20 cellular contexts compared by ENCODE assay signal in the genomic region with DNA sequence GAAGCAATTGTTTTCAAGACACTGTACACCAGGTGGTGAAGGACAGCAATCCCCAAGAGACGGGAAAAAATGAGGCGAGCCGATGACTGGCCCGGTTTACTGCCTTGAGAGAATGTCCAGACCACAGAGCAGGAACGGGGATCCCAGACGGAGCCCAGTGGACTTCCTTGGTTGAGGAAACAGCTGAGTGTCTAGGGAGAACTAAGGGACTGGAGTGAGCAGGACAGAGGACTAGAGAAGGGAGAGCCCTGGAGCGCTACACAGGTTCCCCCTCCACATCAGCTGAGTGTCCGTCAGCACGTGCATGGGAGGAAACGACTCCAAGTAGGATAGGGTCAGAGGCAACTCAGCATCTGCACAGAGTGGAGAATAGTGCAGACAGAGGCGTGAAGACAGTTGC. TPM values are rescaled to one million over a fixed set of nuclear protein-coding genes. Genes with fewer than 3 reads are reported as not detected.
DNase-seq lines count a peak whose midpoint lies in the region; ATAC-seq and TF ChIP-seq lines count a peak whose summit lies in the region.
"Had no signal": no experiment of that assay in that cellular context is flagged by ENCODE, and none has a peak within 500 bp of the region (broad histone marks: within the 10 kb centered on the region; RNA-seq: fewer than 3 reads in every experiment).

No MANE protein-coding gene starts in this region.

- TF ChIP-seq CTCF in natural killer cell (IDR thresholded peaks at IDR 0.05): no peak
- no peak for TF ChIP-seq CTCF in fibroblast of mammary gland (conservative IDR thresholded peaks at IDR 0.05; ENCODE audit: control insufficient read depth, insufficient read depth, low read depth, low read length)
- no peak for TF ChIP-seq CTCF in ascending aorta (IDR thresholded peaks at IDR 0.05)

- no peak overlapping the region for H2BK12ac ChIP-seq in neuronal stem cell (ENCODE audit: low read length)

- H2AFZ ChIP-seq in neuronal stem cell (ENCODE audit: low read length): peak overlapping the region; percentile 39
- H2AFZ ChIP-seq: GM23248 had no signal

- H2BK120ac ChIP-seq in neuronal stem cell (ENCODE audit: low read depth, low read length): no peak overlapping the region

- H3K4me3 ChIP-seq in fibroblast of mammary gland (ENCODE audit: control insufficient read depth, low read depth, low read length): no peak overlapping the region
- H3K4me3 ChIP-seq in neuronal stem cell (ENCODE audit: low read length in 2 of 2): no peak overlapping the region
- H3K4me3 ChIP-seq in ascending aorta: no peak overlapping the region
- H3K4me3 ChIP-seq: esophagus muscularis mucosa, GM23248, heart left ventricle, vagina had no signal

- no peak overlapping the region for H4K91ac ChIP-seq in neuronal stem cell (ENCODE audit: low read depth, low read length, poor library complexity)

- no peak overlapping the region for H3K18ac ChIP-seq in neuronal stem cell (ENCODE audit: low read length)

- no peaks in the 10 kb centered on the region for H3K9me3 Mint-ChIP-seq in natural killer cell treated with Interleukin-12 subunit alpha and Interleukin-12 subunit beta and Interleukin-15 and Interleukin-18, amount 100 ng/mL, for 72 hours
- H3K9me3 Mint-ChIP-seq in natural killer cell: no peaks in the 10 kb centered on the region

- no peak overlapping the region for H3K4me3 Mint-ChIP-seq in natural killer cell treated with Interleukin-12 subunit alpha and Interleukin-12 subunit beta and Interleukin-15 and Interleukin-18, amount 100 ng/mL, for 72 hours
- no peak overlapping the region for H3K4me3 Mint-ChIP-seq in natural killer cell
- H3K4me3 Mint-ChIP-seq: activated CD4-positive, alpha-beta T cell treated with anti-CD3 and anti-CD28 coated beads, Interleukin-2, amount 10 ng/mL, durations not matched to agents 7 days and 5 days; activated naive CD4-positive, alpha-beta T cell treated with anti-CD3 and anti-CD28 coated beads, Interleukin-2, amount 10 ng/mL, durations not matched to agents 7 days and 5 days; stimulated activated naive CD8-positive, alpha-beta T cell treated with anti-CD3 and anti-CD28 coated beads, Interleukin-15, Interleukin-2, amounts not matched to agents 100 ng/mL and 50 ng/mL, for 24 hours had no signal

- no peak overlapping the region for H2BK15ac ChIP-seq in neuronal stem cell (ENCODE audit: low read length)

- no peak overlapping the region for H2BK5ac ChIP-seq in neuronal stem cell (ENCODE audit: low read length)

- H3K9me3 ChIP-seq in neuronal stem cell (replicated peaks in 1 of 2; ENCODE audit: control insufficient read depth in 2 of 2, insufficient read depth in 1 of 2, low read depth in 1 of 2, low read length in 2 of 2) (peaks cover 3 to 6% of the 10 kb centered on the region in 2 donors), ascending aorta (peaks cover 5 to 10% of the 10 kb centered on the region in 2 donors)

- H3K4me1 Mint-ChIP-seq in natural killer cell treated with Interleukin-12 subunit alpha and Interleukin-12 subunit beta and Interleukin-15 and Interleukin-18, amount 100 ng/mL, for 72 hours (ENCODE audit: low read depth in 2 of 2): peaks cover 7 to 11% of the 10 kb centered on the region in 2 donors
- no peaks in the 10 kb centered on the region for H3K4me1 Mint-ChIP-seq in natural killer cell

- intact Hi-C loops in natural killer cell (cut with micrococcal nuclease): no loop called here
- intact Hi-C loops in ascending aorta (cut with DNase I): no loop called here

- H3K27ac Mint-ChIP-seq in natural killer cell treated with Interleukin-12 subunit alpha and Interleukin-12 subunit beta and Interleukin-15 and Interleukin-18, amount 100 ng/mL, for 72 hours: peak overlapping the region in 1 of 2 donors; percentile 56
- H3K27ac Mint-ChIP-seq in natural killer cell: no peak overlapping the region
- H3K27ac Mint-ChIP-seq: activated CD4-positive, alpha-beta T cell treated with anti-CD3 and anti-CD28 coated beads, Interleukin-2, amount 10 ng/mL, durations not matched to agents 7 days and 5 days; activated naive CD4-positive, alpha-beta T cell treated with anti-CD3 and anti-CD28 coated beads, Interleukin-2, amount 10 ng/mL, durations not matched to agents 7 days and 5 days; IgD-negative memory B cell; stimulated activated naive CD8-positive, alpha-beta T cell treated with anti-CD3 and anti-CD28 coated beads, Interleukin-15, Interleukin-2, amounts not matched to agents 100 ng/mL and 50 ng/mL, for 24 hours had no signal

- no peak overlapping the region for H4K8ac ChIP-seq in neuronal stem cell (ENCODE audit: low read depth, low read length)

- peaks cover 37 to 40% of the 10 kb centered on the region in 2 donors for H3K27me3 Mint-ChIP-seq in natural killer cell treated with Interleukin-12 subunit alpha and Interleukin-12 subunit beta and Interleukin-15 and Interleukin-18, amount 100 ng/mL, for 72 hours
- H3K27me3 Mint-ChIP-seq in natural killer cell (ENCODE audit: low read depth in 2 of 2): peaks cover 28 to 53% of the 10 kb centered on the region in 2 donors

- H3K27ac ChIP-seq in neuronal stem cell (replicated peaks; ENCODE audit: low read length) (no peak overlapping the region), ascending aorta (no peak overlapping the region)
- H3K27ac ChIP-seq: esophagus muscularis mucosa, GM23248, heart left ventricle, vagina had no signal

- DNase-seq in natural killer cell treated with Interleukin-12 subunit alpha and Interleukin-12 subunit beta and Interleukin-15 and Interleukin-18, amount 100 ng/mL, for 72 hours (ENCODE audit: low spot score): peak; percentile 18
- DNase-seq in natural killer cell (no peak), fibroblast of mammary gland (ENCODE audit: low read depth) (peak; percentile 32), neuronal stem cell (ENCODE audit: low spot score) (no peak), ascending aorta (ENCODE audit: low spot score in 2 of 2) (no peak), DMS 273 (lab: John Stamatoyannopoulos, UW; ENCODE audit: unreplicated experiment) (no peak)
- DNase-seq: activated CD4-positive, alpha-beta T cell treated with anti-CD3 and anti-CD28 coated beads, Interleukin-2, amount 10 ng/mL, durations not matched to agents 7 days and 5 days; activated naive CD4-positive, alpha-beta T cell treated with anti-CD3 and anti-CD28 coated beads, Interleukin-2, amount 10 ng/mL, durations not matched to agents 7 days and 5 days; COR-L47; GM23248; heart left ventricle; stimulated activated CD4-positive, alpha-beta T cell treated with anti-CD3 and anti-CD28 coated beads, Interleukin-15, amount 100 ng/mL, for 24 hours; T1000 had no signal

- no peak overlapping the region for H3K4ac ChIP-seq in neuronal stem cell (ENCODE audit: low read length)

- no peak overlapping the region for H2AK5ac ChIP-seq in neuronal stem cell (ENCODE audit: low read depth, low read length)

- peaks cover 6% of the 10 kb centered on the region for H3K36me3 Mint-ChIP-seq in natural killer cell treated with Interleukin-12 subunit alpha and Interleukin-12 subunit beta and Interleukin-15 and Interleukin-18, amount 100 ng/mL, for 72 hours
- no peaks in the 10 kb centered on the region for H3K36me3 Mint-ChIP-seq in natural killer cell
- H3K36me3 Mint-ChIP-seq: IgD-negative memory B cell had no signal

- H3K9ac ChIP-seq in neuronal stem cell (ENCODE audit: low read depth, low read length, poor library complexity): no peak overlapping the region
- H3K9ac ChIP-seq: GM23248 had no signal

- H3K14ac ChIP-seq in neuronal stem cell (ENCODE audit: low read length): no peak overlapping the region

- no peak for ATAC-seq in natural killer cell treated with Interleukin-12 subunit alpha and Interleukin-12 subunit beta and Interleukin-15 and Interleukin-18, amount 100 ng/mL, for 72 hours
- ATAC-seq in natural killer cell: no peak
- ATAC-seq in GM18861 (IDR thresholded peaks at IDR 0.05; ENCODE audit: unreplicated experiment): no peak
- ATAC-seq in GM19324 (IDR thresholded peaks at IDR 0.05; ENCODE audit: low FRiP score, unreplicated experiment): no peak

- H3K36me3 ChIP-seq in neuronal stem cell (replicated peaks in 1 of 2; ENCODE audit: control insufficient read depth in 2 of 2, insufficient read depth in 2 of 2, low read length in 2 of 2) (no peaks in the 10 kb centered on the region), ascending aorta (no peaks in the 10 kb centered on the region)
- H3K36me3 ChIP-seq: esophagus muscularis mucosa, heart left ventricle, vagina had no signal

- H3K79me1 ChIP-seq in neuronal stem cell (ENCODE audit: low read depth, low read length): no peaks in the 10 kb centered on the region

- H3K4me2 ChIP-seq in neuronal stem cell (ENCODE audit: insufficient read depth, low read length, poor library complexity, severe bottlenecking): no peak overlapping the region

- no peak overlapping the region for H3K23ac ChIP-seq in neuronal stem cell (ENCODE audit: low read depth, low read length, poor library complexity)

- H3K4me1 ChIP-seq in neuronal stem cell (ENCODE audit: control insufficient read depth in 2 of 2, insufficient read depth in 1 of 2, low read depth in 1 of 2, low read length in 2 of 2) (peaks cover 2 to 3% of the 10 kb centered on the region in 2 donors), ascending aorta (no peaks in the 10 kb centered on the region)
- H3K4me1 ChIP-seq: esophagus muscularis mucosa had no signal

- no CpG with 5 or more reads among the region's 11 CpGs for whole genome bisulfite sequencing in neuronal stem cell (ENCODE audit: extremely low coverage in 2 of 2, insufficient read length in 2 of 2, insufficient replicate concordance in 1 of 2), 2 donors

- peaks cover 0 to 11% (median 3%) of the 10 kb centered on the region in 3 experiments for H3K27me3 ChIP-seq in neuronal stem cell (ENCODE audit: control insufficient read depth in 3 of 3, insufficient read depth in 3 of 3, low read depth in 1 of 3, low read length in 3 of 3)
- H3K27me3 ChIP-seq in ascending aorta: no peaks in the 10 kb centered on the region
- H3K27me3 ChIP-seq: vagina had no signal

RNA-seq across cellular contexts. Expression of gene WDR86, which starts 7.1 kb away (rescaled TPM):
- not detected for total RNA-seq in natural killer cell treated with Interleukin-12 subunit alpha and Interleukin-12 subunit beta and Interleukin-15 and Interleukin-18, amount 100 ng/mL, for 72 hours
- total RNA-seq in natural killer cell (1 to 10 TPM; 1.6 to 4.6 (median 2.1) TPM), ascending aorta (4.0 TPM)
- 20.7 TPM for polyA plus RNA-seq in neuronal stem cell (2013, experiment 1 of 2)
- polyA plus RNA-seq in neuronal stem cell (2013, experiment 2 of 2): 20.8 TPM
- total RNA-seq: GM23248, SK-MEL-5 had no signal
- polyA plus RNA-seq: GM23248, heart left ventricle had no signal

RNA-seq across cellular contexts. Expression of gene CRYGN, which starts 23.0 kb away (rescaled TPM):
- not detected for total RNA-seq in natural killer cell treated with Interleukin-12 subunit alpha and Interleukin-12 subunit beta and Interleukin-15 and Interleukin-18, amount 100 ng/mL, for 72 hours
- total RNA-seq in natural killer cell: not detected
- 0.24 TPM for polyA plus RNA-seq in neuronal stem cell (2013, experiment 1 of 2)
- 0.26 TPM for polyA plus RNA-seq in neuronal stem cell (2013, experiment 2 of 2)
- not detected for total RNA-seq in ascending aorta
- total RNA-seq: GM23248, SK-MEL-5, vagina had no signal
- polyA plus RNA-seq: GM23248, IgD-negative memory B cell had no signal

Comparison
In these comparisons a context has a peak if more than half of its experiments do, and no peak if none do; other contexts are left out.
1. DNase-seq: peak in natural killer cell treated with Interleukin-12 subunit alpha and Interleukin-12 subunit beta and Interleukin-15 and Interleukin-18, amount 100 ng/mL, for 72 hours (single experiment) and fibroblast of mammary gland (single experiment); none in natural killer cell (single experiment), neuronal stem cell (single experiment), ascending aorta (0 of 2) and DMS 273 (single experiment).